Comparison of ENCODE assay signal across 15 cellular contexts in the genomic region with DNA sequence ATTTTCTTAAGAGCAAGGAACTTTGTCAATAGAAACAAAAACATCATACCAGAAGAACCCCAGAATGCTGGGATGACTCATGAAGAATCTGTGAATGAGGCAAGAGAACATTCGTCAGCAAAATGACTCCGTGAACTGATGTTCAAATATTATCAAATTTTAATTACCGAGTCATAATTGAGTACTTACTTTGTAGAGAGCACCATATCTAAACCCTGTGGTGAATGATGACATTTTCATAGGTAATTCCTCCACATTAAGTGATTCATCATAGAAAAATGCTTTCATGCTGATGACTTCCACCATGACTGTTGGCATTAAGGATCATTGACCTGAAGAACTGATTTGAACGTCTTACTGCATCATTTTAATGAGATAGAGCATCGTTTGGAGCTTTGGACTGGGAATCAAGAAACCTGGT. TPM values are rescaled to one million over a fixed set of nuclear protein-coding genes. Genes with fewer than 3 reads are reported as not detected.
DNase-seq lines count a peak whose midpoint lies in the region; ATAC-seq and TF ChIP-seq lines count a peak whose summit lies in the region.
"Had no signal": no experiment of that assay in that cellular context is flagged by ENCODE, and none has a peak within 500 bp of the region (broad histone marks: within the 10 kb centered on the region; RNA-seq: fewer than 3 reads in every experiment).

No MANE protein-coding gene starts in this region.

- H3K36me3 ChIP-seq in RWPE2 (ENCODE audit: low read depth): no peaks in the 10 kb centered on the region
- H3K36me3 ChIP-seq: BLaER1 treated with 17β-estradiol and CSF1 and Interleukin-3, amounts not matched to agents 10 nM and 100 nM; upper lobe of left lung had no signal

- DNase-seq in A172 (ENCODE audit: low spot score) (peak; percentile 80), ELR (ENCODE audit: low read depth) (peak; percentile 89), RWPE2 (ENCODE audit: low spot score) (no peak), fibroblast of pulmonary artery (ENCODE audit: low read depth) (peak; percentile 86), GM13976 (ENCODE audit: low spot score) (no peak), DMS53 treated with DMSO at 0.1 percent for 48 hours (lab: John Stamatoyannopoulos, UW; ENCODE audit: unreplicated experiment) (no peak), NCI-H146 (lab: John Stamatoyannopoulos, UW) (no peak), putamen (ENCODE audit: low spot score) (no peak)
- DNase-seq: activated CD8-positive, alpha-beta memory T cell treated with anti-CD3 and anti-CD28 coated beads, Interleukin-2, amount 50 U/mL, for 4 hours; GOT3; KBM-7; natural killer cell; NCI-H2171 treated with DMSO at 0.1 percent for 48 hours; upper lobe of left lung had no signal

- H3K9me3 ChIP-seq in RWPE2 (ENCODE audit: severe bottlenecking): no peaks in the 10 kb centered on the region
- H3K9me3 ChIP-seq: BLaER1 treated with 17β-estradiol and CSF1 and Interleukin-3, amounts not matched to agents 10 nM and 100 nM; upper lobe of left lung had no signal

- no peaks in the 10 kb centered on the region for H3K27me3 ChIP-seq in RWPE2 (ENCODE audit: insufficient read depth, poor library complexity, severe bottlenecking)
- H3K27me3 ChIP-seq: BLaER1 treated with 17β-estradiol and CSF1 and Interleukin-3, amounts not matched to agents 10 nM and 100 nM; upper lobe of left lung had no signal

- peak overlapping the region; percentile 28 for H3K27ac ChIP-seq in RWPE2 (ENCODE audit: poor library complexity, severe bottlenecking)
- H3K27ac ChIP-seq: BLaER1 treated with 17β-estradiol and CSF1 and Interleukin-3, amounts not matched to agents 10 nM and 100 nM; upper lobe of left lung had no signal

- peak; percentile 59; the same call in 2 of the 3 replicates for ATAC-seq in RWPE2 (ENCODE audit: low read depth)
- ATAC-seq: natural killer cell had no signal

- H3K4me3 ChIP-seq in RWPE2 (ENCODE audit: severe bottlenecking) (no peak overlapping the region), fibroblast of pulmonary artery (replicated peaks; ENCODE audit: low read depth, low read length) (no peak overlapping the region)
- H3K4me3 ChIP-seq: BLaER1 treated with 17β-estradiol and CSF1 and Interleukin-3, amounts not matched to agents 10 nM and 100 nM; upper lobe of left lung had no signal

- peaks cover 18% of the 10 kb centered on the region for H3K4me1 ChIP-seq in RWPE2 (ENCODE audit: insufficient read depth, poor library complexity, severe bottlenecking)

- TF ChIP-seq CTCF in RWPE2 (IDR thresholded peaks at IDR 0.05; ENCODE audit: poor library complexity, severe bottlenecking) (no peak), fibroblast of pulmonary artery (IDR thresholded peaks at IDR 0.05; ENCODE audit: low read length, missing control alignments) (no peak), GM13976 (IDR thresholded peaks at IDR 0.05; ENCODE audit: borderline replicate concordance, control extremely low read depth, extremely low read depth, insufficient read depth, missing control alignments) (no peak)

- in situ Hi-C loops in GM13976 (cut with MboI; ENCODE audit: low sequenced_read_pairs, unreplicated experiment): no loop called here

RNA-seq across cellular contexts. Expression of a gene that starts 56.3 kb away (rescaled TPM):
- 11.9 and 13.2 TPM in 2 replicates for total RNA-seq in A172 (2014; rRNA removed; shearing (Covaris generic))

Comparison
In these comparisons a context has a peak if more than half of its experiments do, and no peak if none do; other contexts are left out.
1. DNase-seq: peak in A172 (single experiment), ELR (single experiment) and fibroblast of pulmonary artery (single experiment); none in RWPE2 (single experiment), GM13976 (single experiment), DMS53 treated with DMSO at 0.1 percent for 48 hours (single experiment), NCI-H146 (single experiment) and putamen (single experiment).